1 cellular context compared by ENCODE assay signal in the genomic region with DNA sequence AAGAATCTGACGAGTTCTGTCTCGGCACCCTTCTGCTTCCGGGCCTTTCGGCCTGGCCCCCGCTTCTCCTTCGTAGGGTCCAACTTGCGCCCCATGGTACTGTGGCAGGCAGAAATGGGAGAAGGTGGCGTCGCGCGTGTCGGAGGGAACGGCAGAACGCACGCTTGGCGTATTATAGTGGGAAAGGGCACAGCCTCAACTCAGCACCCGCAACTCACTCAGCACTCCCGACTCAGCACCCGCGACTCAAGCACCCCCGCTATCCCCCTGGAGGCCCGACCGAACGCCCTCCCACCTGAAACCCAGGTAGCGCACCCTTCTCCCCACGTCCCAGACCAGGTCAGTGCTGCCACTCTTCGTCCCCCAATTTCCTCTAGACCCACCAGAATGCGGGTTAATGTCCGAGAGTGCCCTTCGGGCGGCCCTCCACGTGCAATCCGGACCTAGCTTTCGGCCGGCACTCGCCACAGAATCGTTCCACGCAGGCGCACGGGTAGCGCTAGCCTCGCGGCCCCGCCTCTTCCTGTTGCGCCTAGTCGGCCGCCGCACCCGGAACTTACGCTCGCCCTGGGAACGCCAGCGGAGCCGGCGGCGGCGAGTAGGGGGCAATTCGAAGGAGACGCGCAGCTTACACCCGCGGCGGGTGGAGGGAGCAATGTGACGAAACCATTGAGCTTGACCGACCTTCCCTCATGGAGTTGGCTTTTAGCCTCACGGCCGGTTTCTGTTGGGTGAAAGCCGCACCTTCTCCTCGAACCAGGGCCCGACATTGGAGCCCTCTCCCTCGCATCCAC.
TF ChIP-seq lines count a peak whose summit lies in the region.

A gene (minus strand): TSS at position 468 of the 794 bp plus-strand sequence. CDS start 373 bp downstream, at position 95.

TF ChIP-seq in H1, 55 proteins besides CTCF, POLR2A, EP300 and RAD21:
- peak; percentile 88 for TF ChIP-seq PHF8 (conservative IDR thresholded peaks at IDR 0.05; ENCODE audit: low read depth, low read length)
- TF ChIP-seq HDAC2 (IDR thresholded peaks at IDR 0.05; ENCODE audit: borderline replicate concordance in 1 of 2, low read depth in 2 of 2, low read length in 2 of 2), result 0 out of 4 replicates have a peak, but pooled peaks of 1 of the 2 experiments have one; percentile 32
- peak; percentile 82 for TF ChIP-seq POLR2AphosphoS5 (IDR thresholded peaks at IDR 0.05; ENCODE audit: low read depth, low read length)
- TF ChIP-seq SP4 (IDR thresholded peaks at IDR 0.05; ENCODE audit: low read length), result peak; percentile 79
- peak; percentile 66 for TF ChIP-seq SAP30 (IDR thresholded peaks at IDR 0.05; ENCODE audit: insufficient read depth, insufficient replicate concordance, low read length)
- peak; percentile 61 for TF ChIP-seq CREB1 (IDR thresholded peaks at IDR 0.05)
- TF ChIP-seq ASH2L (IDR thresholded peaks at IDR 0.05; ENCODE audit: low read length), result peak; percentile 91
- TF ChIP-seq, protein P1, sequence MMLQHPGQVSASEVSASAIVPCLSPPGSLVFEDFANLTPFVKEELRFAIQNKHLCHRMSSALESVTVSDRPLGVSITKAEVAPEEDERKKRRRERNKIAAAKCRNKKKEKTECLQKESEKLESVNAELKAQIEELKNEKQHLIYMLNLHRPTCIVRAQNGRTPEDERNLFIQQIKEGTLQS (IDR thresholded peaks at IDR 0.05; ENCODE audit: insufficient read depth, low read depth, low read length), result no peak
- TF ChIP-seq TAF1 (IDR thresholded peaks at IDR 0.05; ENCODE audit: low read depth, low read length), result peak; percentile 69; the same call in 1 of the 2 replicates
- no peak for TF ChIP-seq BCL11A (IDR thresholded peaks at IDR 0.05; ENCODE audit: low read depth in 2 of 2, low read length in 2 of 2)
- peak; percentile 41; the same call in 1 of the 2 replicates for TF ChIP-seq GABPA (IDR thresholded peaks at IDR 0.05; ENCODE audit: borderline replicate concordance, insufficient read depth, low read length)
- TF ChIP-seq RBBP5 (IDR thresholded peaks at IDR 0.05; ENCODE audit: borderline replicate concordance, low read depth, low read length), result peak; percentile 83
- TF ChIP-seq BACH1 (IDR thresholded peaks at IDR 0.05; ENCODE audit: low read length), result peak; percentile 24; the same call in 1 of the 2 replicates
- TF ChIP-seq KDM5A (IDR thresholded peaks at IDR 0.05; ENCODE audit: low read length), result no peak; the same call in 1 of the 2 replicates
- TF ChIP-seq, protein P2, sequence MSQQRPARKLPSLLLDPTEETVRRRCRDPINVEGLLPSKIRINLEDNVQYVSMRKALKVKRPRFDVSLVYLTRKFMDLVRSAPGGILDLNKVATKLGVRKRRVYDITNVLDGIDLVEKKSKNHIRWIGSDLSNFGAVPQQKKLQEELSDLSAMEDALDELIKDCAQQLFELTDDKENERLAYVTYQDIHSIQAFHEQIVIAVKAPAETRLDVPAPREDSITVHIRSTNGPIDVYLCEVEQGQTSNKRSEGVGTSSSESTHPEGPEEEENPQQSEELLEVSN (IDR thresholded peaks at IDR 0.05), result peak; percentile 12
- no peak for TF ChIP-seq NANOG (IDR thresholded peaks at IDR 0.05; ENCODE audit: insufficient read depth, low read depth, low read length, poor library complexity, severe bottlenecking)
- 0 out of 4 replicates have a peak, but pooled peaks have one; percentile 18 to 88 for TF ChIP-seq SIN3A (conservative IDR thresholded peaks at IDR 0.05 in 1 of 2, IDR thresholded peaks at IDR 0.05 in 1 of 2; ENCODE audit: low read depth in 1 of 2, low read length in 2 of 2)
- TF ChIP-seq SRF (IDR thresholded peaks at IDR 0.05; ENCODE audit: low read depth, low read length), result no peak
- peak; percentile 84 for TF ChIP-seq KDM4A (IDR thresholded peaks at IDR 0.05; ENCODE audit: low read depth, low read length, severe bottlenecking)
- peak; percentile 12 for TF ChIP-seq TAF7 (optimal IDR thresholded peaks at IDR 0.05; ENCODE audit: borderline replicate concordance, low read depth, low read length)
- TF ChIP-seq, protein P3, sequence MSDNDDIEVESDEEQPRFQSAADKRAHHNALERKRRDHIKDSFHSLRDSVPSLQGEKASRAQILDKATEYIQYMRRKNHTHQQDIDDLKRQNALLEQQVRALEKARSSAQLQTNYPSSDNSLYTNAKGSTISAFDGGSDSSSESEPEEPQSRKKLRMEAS (IDR thresholded peaks at IDR 0.05), result peak; percentile 84
- TF ChIP-seq NRF1 (IDR thresholded peaks at IDR 0.05; ENCODE audit: low read depth, low read length), result peak; percentile 57
